In the genomic region with DNA sequence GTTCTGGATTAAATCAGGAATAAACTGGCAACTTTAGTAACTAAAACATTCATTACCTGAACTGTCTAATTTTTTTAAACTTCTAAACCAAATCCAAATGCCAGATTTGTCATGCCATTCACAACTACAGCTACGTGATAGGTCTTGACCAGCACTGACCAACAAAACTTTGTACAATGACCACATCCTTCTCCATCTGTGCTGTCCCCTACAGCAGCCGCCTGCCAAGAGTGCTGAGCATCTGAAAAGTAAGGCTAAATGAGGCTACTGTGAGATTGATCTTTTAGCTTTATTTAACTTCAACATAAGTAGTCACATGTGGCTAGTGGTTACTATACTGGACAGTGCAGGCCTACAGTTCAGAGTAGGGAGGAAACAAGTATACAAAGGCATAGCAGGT, we compare ENCODE assay signal across 21 cellular contexts. TPM values are rescaled to one million over a fixed set of nuclear protein-coding genes. Genes with fewer than 3 reads are reported as not detected.
DNase-seq lines count a peak whose midpoint lies in the region; ATAC-seq and TF ChIP-seq lines count a peak whose summit lies in the region.
"Had no signal": no experiment of that assay in that cellular context is flagged by ENCODE, and none has a peak within 500 bp of the region (broad histone marks: within the 10 kb centered on the region; RNA-seq: fewer than 3 reads in every experiment).

No MANE protein-coding gene starts in this region.

- peaks cover 5% of the 10 kb centered on the region for H3K36me3 ChIP-seq in smooth muscle cell (ENCODE audit: low read depth)

- H3K9me3 Mint-ChIP-seq in activated T-cell treated with anti-CD3 and anti-CD28 coated beads, Interleukin-2, amount 50 U/mL, for 24 hours = no peaks in the 10 kb centered on the region
- H3K9me3 Mint-ChIP-seq: activated T-helper 17 cell treated with anti-CD3 and anti-CD28 coated beads, Interleukin-2, amount 50 U/mL, for 72 hours; neural crest cell had no signal

- TF ChIP-seq CTCF in smooth muscle cell (IDR thresholded peaks at IDR 0.05; ENCODE audit: borderline replicate concordance, insufficient read depth, poor library complexity, severe bottlenecking) = no peak

- H3K9me3 ChIP-seq in smooth muscle cell (replicated peaks; ENCODE audit: low read depth) = no peaks in the 10 kb centered on the region
- H3K9me3 ChIP-seq: thoracic aorta had no signal

- in situ Hi-C loops in SK-MEL-5 (cut with HindIII; ENCODE audit: low pct_unique_long_range_greater_than_20kb, low sequenced_read_pairs) = no loop called here

- H3K27me3 ChIP-seq in smooth muscle cell (ENCODE audit: low read depth) = no peaks in the 10 kb centered on the region

- WGBS in smooth muscle cell (ENCODE audit: low lambda C conversion rate) = 78% methylated on average over 2 of the region's 2 CpGs

- H3K4me2 ChIP-seq in smooth muscle cell = peak overlapping the region; percentile 39

- H3K4me3 Mint-ChIP-seq in activated T-cell treated with anti-CD3 and anti-CD28 coated beads, Interleukin-2, amount 50 U/mL, for 24 hours = no peak overlapping the region
- H3K4me3 Mint-ChIP-seq: activated T-helper 17 cell treated with anti-CD3 and anti-CD28 coated beads, Interleukin-2, amount 50 U/mL, for 72 hours; neural crest cell had no signal

- peaks cover 99% of the 10 kb centered on the region for H4K20me1 ChIP-seq in smooth muscle cell (ENCODE audit: low read depth)

- H3K4me3 ChIP-seq in smooth muscle cell = no peak overlapping the region
- H3K4me3 ChIP-seq: skin epidermis, thoracic aorta had no signal

- no peak overlapping the region for H2AFZ ChIP-seq in smooth muscle cell (ENCODE audit: low read depth)

- no peak for DNase-seq in activated T-cell treated with anti-CD3 and anti-CD28 coated beads, Interleukin-2, amount 50 U/mL, for 24 hours
- no peak for DNase-seq in activated T-cell treated with anti-CD3 and anti-CD28 coated beads for 4 hours
- peak; percentile 8 for DNase-seq in SK-MEL-5 (ENCODE audit: low read depth, low spot score)
- DNase-seq in foreskin melanocyte = peak; percentile 61
- no peak for DNase-seq in smooth muscle cell (lab: John Stamatoyannopoulos, UW; ENCODE audit: unreplicated experiment)
- DNase-seq in NCI-H510A treated with DMSO at 0.1 percent for 48 hours (lab: John Stamatoyannopoulos, UW) = no peak
- DNase-seq in activated CD4-positive, alpha-beta T cell treated with anti-CD3 and anti-CD28 coated beads, Interleukin-2, amount 50 U/mL, for 48 hours = no peak
- DNase-seq: 8988T; activated CD4-positive, alpha-beta T cell treated with anti-CD3 and anti-CD28 coated beads for 48 hours; DMS79; Karpas-422; NCI-H1694 treated with DMSO at 0.1 percent for 48 hours; NCI-H2171 treated with DMSO at 0.1 percent for 48 hours; stimulated activated CD4-positive, alpha-beta T cell treated with anti-CD3 and anti-CD28 coated beads, Interleukin-2, amount 100 ng/mL, for 24 hours; stimulated activated naive CD4-positive, alpha-beta T cell treated with Interleukin-2 at 50 U/mL for 16 hours had no signal

- H3K4me1 ChIP-seq in smooth muscle cell (ENCODE audit: low read depth) = peaks cover 7% of the 10 kb centered on the region

- H3K9ac ChIP-seq in smooth muscle cell (ENCODE audit: low read depth) = no peak overlapping the region

- peak overlapping the region; percentile 40 for H3K27ac ChIP-seq in smooth muscle cell (ENCODE audit: low read depth)
- H3K27ac ChIP-seq: skin epidermis, thoracic aorta had no signal

- no peaks in the 10 kb centered on the region for H3K27me3 Mint-ChIP-seq in activated T-cell treated with anti-CD3 and anti-CD28 coated beads, Interleukin-2, amount 50 U/mL, for 24 hours
- H3K27me3 Mint-ChIP-seq: activated T-helper 17 cell treated with anti-CD3 and anti-CD28 coated beads, Interleukin-2, amount 50 U/mL, for 72 hours had no signal

- H3K79me2 ChIP-seq in smooth muscle cell (ENCODE audit: low read depth) = peaks cover 97% of the 10 kb centered on the region

- H3K36me3 Mint-ChIP-seq in activated T-cell treated with anti-CD3 and anti-CD28 coated beads, Interleukin-2, amount 50 U/mL, for 24 hours (ENCODE audit: low read depth) = peaks cover 90% of the 10 kb centered on the region

- ATAC-seq in GM18511 (IDR thresholded peaks at IDR 0.05; ENCODE audit: unreplicated experiment) = no peak
- ATAC-seq: activated T-helper 17 cell treated with anti-CD3 and anti-CD28 coated beads, Interleukin-2, amount 50 U/mL, for 72 hours; left lobe of liver had no signal

- H3K27ac Mint-ChIP-seq in activated T-cell treated with anti-CD3 and anti-CD28 coated beads, Interleukin-2, amount 50 U/mL, for 24 hours = peak overlapping the region; percentile 72

- peaks cover 19% of the 10 kb centered on the region for H3F3A ChIP-seq in smooth muscle cell (ENCODE audit: low read depth)

- peaks cover 59% of the 10 kb centered on the region for H3K4me1 Mint-ChIP-seq in activated T-cell treated with anti-CD3 and anti-CD28 coated beads, Interleukin-2, amount 50 U/mL, for 24 hours (ENCODE audit: low read depth)

RNA-seq across cellular contexts. Expression of a gene that starts 7.6 kb away (rescaled TPM):
- total RNA-seq in SK-MEL-5 (2014; rRNA removed; shearing (Covaris generic)) = 65.5 and 69.6 TPM in 2 replicates
- polyA plus RNA-seq in SK-MEL-5 (2015; cell fraction: cytosol; rRNA removed) = 107 and 121 TPM in 2 replicates
- polyA plus RNA-seq in SK-MEL-5 (2015; cell fraction: nucleus; rRNA removed) = 42.6 and 48.6 TPM in 2 replicates
- total RNA-seq in smooth muscle cell = 113 and 117 TPM in 2 replicates
- 46.6 and 54.1 TPM in 2 replicates for polyA plus RNA-seq in smooth muscle cell

RNA-seq across cellular contexts. Expression of a gene that starts 19.5 kb away (rescaled TPM):
- total RNA-seq in SK-MEL-5 (2014; rRNA removed; shearing (Covaris generic)) = 116 and 117 TPM in 2 replicates
- 110 and 126 TPM in 2 replicates for polyA plus RNA-seq in SK-MEL-5 (2015; cell fraction: cytosol; rRNA removed)
- 23.9 and 30.0 TPM in 2 replicates for polyA plus RNA-seq in SK-MEL-5 (2015; cell fraction: nucleus; rRNA removed)
- 33.6 and 51.2 TPM in 2 replicates for total RNA-seq in smooth muscle cell
- 25.7 and 32.5 TPM in 2 replicates for polyA plus RNA-seq in smooth muscle cell

Comparison
In these comparisons a context has a peak if more than half of its experiments do, and no peak if none do; other contexts are left out.
1. DNase-seq: peak in SK-MEL-5 (single experiment) and foreskin melanocyte (single experiment); none in activated T-cell treated with anti-CD3 and anti-CD28 coated beads, Interleukin-2, amount 50 U/mL, for 24 hours (single experiment), activated T-cell treated with anti-CD3 and anti-CD28 coated beads for 4 hours (single experiment), smooth muscle cell (single experiment), NCI-H510A treated with DMSO at 0.1 percent for 48 hours (single experiment) and activated CD4-positive, alpha-beta T cell treated with anti-CD3 and anti-CD28 coated beads, Interleukin-2, amount 50 U/mL, for 48 hours (0 of 2).